9 cellular contexts compared by ENCODE assay signal in the genomic region with DNA sequence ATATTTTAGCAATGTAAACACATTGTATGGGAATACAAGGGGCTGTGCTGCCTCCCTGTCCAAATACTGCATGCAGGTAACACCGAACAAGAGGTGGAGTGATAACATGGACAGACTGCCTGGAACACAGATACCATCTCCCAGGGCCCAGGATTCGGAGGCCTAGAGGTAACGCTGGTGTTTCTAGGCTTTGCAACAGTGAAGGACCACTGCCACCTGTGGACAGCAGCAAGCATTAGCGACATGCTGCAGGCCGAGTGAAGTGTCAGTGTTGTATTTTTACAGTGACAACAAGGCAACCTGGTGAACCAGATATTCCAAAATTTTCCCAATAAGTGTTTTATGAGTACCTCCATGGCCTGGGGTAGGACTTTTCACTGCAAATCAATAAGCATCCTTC.
DNase-seq lines count a peak whose midpoint lies in the region; ATAC-seq and TF ChIP-seq lines count a peak whose summit lies in the region.
"Had no signal": no experiment of that assay in that cellular context is flagged by ENCODE, and none has a peak within 500 bp of the region (broad histone marks: within the 10 kb centered on the region; RNA-seq: fewer than 3 reads in every experiment).

No MANE protein-coding gene starts in this region.

- H3K27me3 ChIP-seq in NT2/D1 (ENCODE audit: insufficient read depth, insufficient read length): no peaks in the 10 kb centered on the region

- H3K4me1 ChIP-seq in NT2/D1 (ENCODE audit: insufficient read depth, insufficient read length): no peaks in the 10 kb centered on the region

- peaks cover 4% of the 10 kb centered on the region for H3K27me3 Mint-ChIP-seq in T-helper 17 cell
- no peaks in the 10 kb centered on the region for H3K27me3 Mint-ChIP-seq in activated T-helper 17 cell treated with anti-CD3 and anti-CD28 coated beads, Interleukin-2, amount 50 U/mL, for 72 hours
- H3K27me3 Mint-ChIP-seq: naive B cell had no signal

- H3K9me3 ChIP-seq in NT2/D1 (ENCODE audit: insufficient read depth, low read length) (peaks cover 10% of the 10 kb centered on the region; the same call in 1 of the 2 replicates), T-helper 17 cell (ENCODE audit: control insufficient read depth, low read length, poor library complexity, severe bottlenecking) (no peaks in the 10 kb centered on the region)

- no peak for ATAC-seq in T-helper 17 cell
- no peak for ATAC-seq in activated T-helper 17 cell treated with anti-CD3 and anti-CD28 coated beads, Interleukin-2, amount 50 U/mL, for 72 hours (replicated peaks)

- no peak overlapping the region for H3K27ac Mint-ChIP-seq in T-helper 17 cell
- no peak overlapping the region for H3K27ac Mint-ChIP-seq in activated T-helper 17 cell treated with anti-CD3 and anti-CD28 coated beads, Interleukin-2, amount 50 U/mL, for 72 hours
- H3K27ac Mint-ChIP-seq: naive B cell had no signal

- DNase-seq in AG09309 (ENCODE audit: low read depth): no peak
- no peak for DNase-seq in GM12864 (ENCODE audit: low read depth)
- DNase-seq in NT2/D1 (ENCODE audit: low read depth, low spot score): peak; percentile 39
- peak; percentile 40 for DNase-seq in iPS DF 19.7 (ENCODE audit: low read depth, low spot score)
- no peak for DNase-seq in AML-193 (lab: John Stamatoyannopoulos, UW)
- DNase-seq in T-helper 17 cell: no peak
- no peak for DNase-seq in NCI-H226
- DNase-seq: naive B cell had no signal

- no peaks in the 10 kb centered on the region for H3K4me1 Mint-ChIP-seq in T-helper 17 cell
- no peaks in the 10 kb centered on the region for H3K4me1 Mint-ChIP-seq in activated T-helper 17 cell treated with anti-CD3 and anti-CD28 coated beads, Interleukin-2, amount 50 U/mL, for 72 hours
- H3K4me1 Mint-ChIP-seq: naive B cell had no signal

- H3K4me3 ChIP-seq in AG09309 (ENCODE audit: control insufficient read depth, low read depth, low read length): no peak overlapping the region
- H3K4me3 ChIP-seq in GM12864 (ENCODE audit: low read depth, low read length): no peak overlapping the region
- H3K4me3 ChIP-seq in NT2/D1 (ENCODE audit: insufficient read length, low read depth): no peak overlapping the region

- no peak overlapping the region for H3K4me3 Mint-ChIP-seq in T-helper 17 cell
- no peak overlapping the region for H3K4me3 Mint-ChIP-seq in activated T-helper 17 cell treated with anti-CD3 and anti-CD28 coated beads, Interleukin-2, amount 50 U/mL, for 72 hours
- H3K4me3 Mint-ChIP-seq: naive B cell had no signal

- TF ChIP-seq CTCF in AG09309 (IDR thresholded peaks at IDR 0.05; ENCODE audit: control insufficient read depth, insufficient read depth, low read depth, low read length, missing control alignments) (peak; percentile 11), GM12864 (IDR thresholded peaks at IDR 0.05; ENCODE audit: low read depth, low read length, missing control alignments) (peak; percentile 20)

- H3K9me3 Mint-ChIP-seq in activated T-helper 17 cell treated with anti-CD3 and anti-CD28 coated beads, Interleukin-2, amount 50 U/mL, for 72 hours: no peaks in the 10 kb centered on the region

- H3K36me3 Mint-ChIP-seq in T-helper 17 cell (ENCODE audit: low read depth): no peaks in the 10 kb centered on the region
- no peaks in the 10 kb centered on the region for H3K36me3 Mint-ChIP-seq in activated T-helper 17 cell treated with anti-CD3 and anti-CD28 coated beads, Interleukin-2, amount 50 U/mL, for 72 hours (ENCODE audit: low read depth)
- H3K36me3 Mint-ChIP-seq: naive B cell had no signal

- H3K9ac ChIP-seq in NT2/D1 (ENCODE audit: insufficient read length, low read depth): no peak overlapping the region

- no peaks in the 10 kb centered on the region for H3K36me3 ChIP-seq in NT2/D1 (ENCODE audit: insufficient read depth, insufficient read length, low read length)

Comparison
In these comparisons a context has a peak if more than half of its experiments do, and no peak if none do; other contexts are left out.
1. DNase-seq: peak in NT2/D1 (single experiment) and iPS DF 19.7 (single experiment); none in AG09309 (single experiment), GM12864 (single experiment), AML-193 (0 of 2), T-helper 17 cell (0 of 3) and NCI-H226 (single experiment).